Comparison of ENCODE assay signal across 7 cellular contexts in genomic region chr1:28517649-28517999, GRCh38. TPM values are rescaled to one million over a fixed set of nuclear protein-coding genes. Genes with fewer than 3 reads are reported as not detected.
DNase-seq lines count a peak whose midpoint lies in the region; ATAC-seq and TF ChIP-seq lines count a peak whose summit lies in the region.

No MANE protein-coding gene starts in this region.

- ATAC-seq in GM18498 (IDR thresholded peaks at IDR 0.05; ENCODE audit: unreplicated experiment) (peak; percentile 6), HG03097 (IDR thresholded peaks at IDR 0.05; ENCODE audit: low FRiP score, unreplicated experiment) (peak; percentile 3), GM19455 (IDR thresholded peaks at IDR 0.05; ENCODE audit: unreplicated experiment) (no peak)

- H3K27me3 Mint-ChIP-seq in activated CD4-positive, alpha-beta memory T cell treated with anti-CD3 and anti-CD28 coated beads, Interleukin-2, amount 10 ng/mL, durations not matched to agents 7 days and 5 days: no peaks in the 10 kb centered on the region

- peaks cover 12 to 33% (median 19%) of the 10 kb centered on the region in 4 donors for H3K4me1 ChIP-seq in stomach

- H3K27me3 ChIP-seq in stomach: no peaks in the 10 kb centered on the region

- POLR2A ChIA-PET in activated CD4-positive, alpha-beta memory T cell treated with anti-CD3 and anti-CD28 coated beads, Interleukin-2, amount 10 ng/mL, durations not matched to agents 7 days and 5 days (lab: Charles Lee): interaction anchor here (1.4 to 14.5 kb wide), 5 partner anchors 10 to 63 kb away, joined by 5 to 264 read pairs (median 12); partner anchors contain the start of genes RCC1 and TRNAU1AP

- intact Hi-C loops in stomach (cut with DNase I; ENCODE audit: low total_unique reads): loop anchor here (5.0 kb wide), 1 partner anchor 85 kb away; no protein-coding TSS in a partner anchor

- H3K4me1 Mint-ChIP-seq in activated CD4-positive, alpha-beta memory T cell treated with anti-CD3 and anti-CD28 coated beads, Interleukin-2, amount 10 ng/mL, durations not matched to agents 7 days and 5 days: peaks cover 56% of the 10 kb centered on the region

- 8 to 12% (median 9%) methylated on average over 7 of the region's 7 CpGs for WGBS in stomach, 5 donors

- H3K9me3 ChIP-seq in stomach: no peaks in the 10 kb centered on the region

- H3K27ac ChIP-seq in stomach: peak overlapping the region in 4 of 5 donors; percentile 79 to 92 (median 88)

- peaks cover 14 to 35% (median 29%) of the 10 kb centered on the region in 4 donors for H3K36me3 ChIP-seq in stomach

- no peak for TF ChIP-seq POLR2A in stomach (IDR thresholded peaks at IDR 0.05)

- TF ChIP-seq CTCF in stomach (IDR thresholded peaks at IDR 0.05): no peak

- TF ChIP-seq EP300 in stomach (IDR thresholded peaks at IDR 0.05): no peak

- CTCF ChIA-PET in activated CD4-positive, alpha-beta memory T cell treated with anti-CD3 and anti-CD28 coated beads, Interleukin-2, amount 10 ng/mL, durations not matched to agents 7 days and 5 days (lab: Charles Lee): interaction anchor here (0.7 to 3.1 kb wide), 5 partner anchors 10 to 359 kb away, joined by 3 to 24 read pairs (median 4); no protein-coding TSS in a partner anchor

- peak overlapping the region; percentile 80 for H3K27ac Mint-ChIP-seq in activated CD4-positive, alpha-beta memory T cell treated with anti-CD3 and anti-CD28 coated beads, Interleukin-2, amount 10 ng/mL, durations not matched to agents 7 days and 5 days

- H3K4me3 ChIP-seq in stomach: peak overlapping the region; percentile 64 to 74 (median 70)

- H3K4me3 Mint-ChIP-seq in activated CD4-positive, alpha-beta memory T cell treated with anti-CD3 and anti-CD28 coated beads, Interleukin-2, amount 10 ng/mL, durations not matched to agents 7 days and 5 days: peak overlapping the region; percentile 86

- H3K36me3 Mint-ChIP-seq in activated CD4-positive, alpha-beta memory T cell treated with anti-CD3 and anti-CD28 coated beads, Interleukin-2, amount 10 ng/mL, durations not matched to agents 7 days and 5 days (ENCODE audit: low read depth): peaks cover 44% of the 10 kb centered on the region

- DNase-seq in activated CD4-positive, alpha-beta memory T cell treated with anti-CD3 and anti-CD28 coated beads, Interleukin-2, amount 10 ng/mL, durations not matched to agents 7 days and 5 days: no peak
- DNase-seq in hepatic stellate cell (ENCODE audit: low spot score): peak; percentile 25
- DNase-seq in stomach: no peak
- DNase-seq in dedifferentiated amniotic fluid mesenchymal stem cell (ENCODE audit: extremely low spot score): no peak

- H3K9me3 Mint-ChIP-seq in activated CD4-positive, alpha-beta memory T cell treated with anti-CD3 and anti-CD28 coated beads, Interleukin-2, amount 10 ng/mL, durations not matched to agents 7 days and 5 days: no peaks in the 10 kb centered on the region

RNA-seq across cellular contexts. Expression of gene RCC1, which starts 11.8 kb away (rescaled TPM):
- total RNA-seq in activated CD4-positive, alpha-beta memory T cell treated with anti-CD3 and anti-CD28 coated beads, Interleukin-2, amount 10 ng/mL, durations not matched to agents 7 days and 5 days: 10 to 100 TPM; 47.6 to 50.7 TPM
- 100 to 1,000 TPM in 2 of 5 donors, 10 to 100 TPM in 2, 1 to 10 TPM in 1; 6.7 to 116 (median 24.6) TPM for total RNA-seq in stomach
- polyA plus RNA-seq in stomach: 10 to 100 TPM; 24.1 to 25.3 (median 24.3) TPM

RNA-seq across cellular contexts. Expression of gene TRNAU1AP, which starts 35.3 kb away (rescaled TPM):
- 10 to 100 TPM; 56.9 to 58.9 TPM for total RNA-seq in activated CD4-positive, alpha-beta memory T cell treated with anti-CD3 and anti-CD28 coated beads, Interleukin-2, amount 10 ng/mL, durations not matched to agents 7 days and 5 days
- 100 to 1,000 TPM in 1 of 5 donors, 10 to 100 TPM in 3, 1 to 10 TPM in 1; 6.2 to 112 (median 23.1) TPM for total RNA-seq in stomach
- 10 to 100 TPM; 22.1 to 25.6 (median 23.7) TPM for polyA plus RNA-seq in stomach
